ENCODE assay signal across 20 cellular contexts in genomic region chr1:60394436-60394835, GRCh38.
A peak's percentile ranks its signal among the peaks of the same experiment; 100 is the strongest.
DNase-seq lines count a peak whose midpoint lies in the region; ATAC-seq and TF ChIP-seq lines count a peak whose summit lies in the region.
"Had no signal": no experiment of that assay in that cellular context is flagged by ENCODE, and none has a peak within 500 bp of the region (broad histone marks: within the 10 kb centered on the region; RNA-seq: fewer than 3 reads in every experiment).

No MANE protein-coding gene starts in this region.

- DNase-seq in SKM-1 treated with dmso at 0.1 percent for 144 hours (lab: John Stamatoyannopoulos, UW; ENCODE audit: unreplicated experiment): peak; percentile 20
- no peak for DNase-seq in SKM-1 (lab: John Stamatoyannopoulos, UW; ENCODE audit: unreplicated experiment)
- DNase-seq in stromal cell of bone marrow (ENCODE audit: low read depth): peak; percentile 10
- DNase-seq in NCI-H128 (lab: John Stamatoyannopoulos, UW; ENCODE audit: unreplicated experiment): no peak
- DNase-seq in HPDE6-E6E7 (ENCODE audit: extremely low spot score): no peak
- DNase-seq: 8988T; activated CD8-positive, alpha-beta T cell treated with anti-CD3 and anti-CD28 coated beads, Interleukin-2, amount 10 ng/mL, durations not matched to agents 7 days and 5 days; activated effector memory CD4-positive, alpha-beta T cell treated with Interleukin-2 at 50 U/mL for 16 hours; body of pancreas; effector memory CD4-positive, alpha-beta T cell; gastrocnemius medialis; GM23248; NCI-H1694; NCI-H748 treated with DMSO at 0.1 percent for 48 hours; SHP77 treated with DMSO at 0.1 percent for 48 hours had no signal

- H3K27me3 ChIP-seq in OCI-LY3 (ENCODE audit: low read depth, low read length): no peaks in the 10 kb centered on the region
- H3K27me3 ChIP-seq: body of pancreas, gastrocnemius medialis had no signal

- peak; percentile 42 for ATAC-seq in HG03342 (IDR thresholded peaks at IDR 0.05; ENCODE audit: unreplicated experiment)
- ATAC-seq in HG03457 (IDR thresholded peaks at IDR 0.05; ENCODE audit: unreplicated experiment): no peak
- ATAC-seq: activated CD8-positive, alpha-beta T cell treated with anti-CD3 and anti-CD28 coated beads, Interleukin-2, amount 10 ng/mL, durations not matched to agents 7 days and 5 days; body of pancreas; gastrocnemius medialis; HepG2 had no signal

- no peaks in the 10 kb centered on the region for H4K20me1 ChIP-seq in OCI-LY3 (ENCODE audit: insufficient read depth, low read length)

- H3K4me2 ChIP-seq in OCI-LY3 (ENCODE audit: low read length): peak overlapping the region; percentile 66

- H3K4me1 ChIP-seq in OCI-LY3 (ENCODE audit: low read length): peaks cover 86% of the 10 kb centered on the region
- H3K4me1 ChIP-seq: body of pancreas, gastrocnemius medialis had no signal

- H3K79me2 ChIP-seq in OCI-LY3 (ENCODE audit: low read length): no peaks in the 10 kb centered on the region

- no peak for TF ChIP-seq CTCF in OCI-LY3 (IDR thresholded peaks at IDR 0.05; ENCODE audit: low read depth, low read length)

- no peaks in the 10 kb centered on the region for H3K9me3 ChIP-seq in OCI-LY3 (ENCODE audit: insufficient read depth, low read length)
- H3K9me3 ChIP-seq: body of pancreas, gastrocnemius medialis, thoracic aorta had no signal

- H3K4me3 ChIP-seq in OCI-LY3 (ENCODE audit: low read length): peak overlapping the region; percentile 21; the same call in 1 of the 2 replicates
- H3K4me3 ChIP-seq: body of pancreas, gastrocnemius medialis, GM23248, thoracic aorta had no signal

- peak overlapping the region; percentile 48; the same call in 1 of the 2 replicates for H3K9ac ChIP-seq in OCI-LY3 (ENCODE audit: low read length)
- H3K9ac ChIP-seq: GM23248 had no signal

- no peak overlapping the region; the same call in 1 of the 2 replicates for H2AFZ ChIP-seq in OCI-LY3 (ENCODE audit: low read depth, low read length)
- H2AFZ ChIP-seq: GM23248 had no signal

- H3K36me3 ChIP-seq in OCI-LY3 (replicated peaks; ENCODE audit: low read depth, low read length): no peaks in the 10 kb centered on the region
- H3K36me3 ChIP-seq: gastrocnemius medialis, thoracic aorta had no signal

- H3K27ac ChIP-seq in OCI-LY3 (ENCODE audit: low read length): peak overlapping the region; percentile 100
- H3K27ac ChIP-seq: body of pancreas, gastrocnemius medialis, GM23248, thoracic aorta had no signal

Comparison
In these comparisons a context has a peak if more than half of its experiments do, and no peak if none do; other contexts are left out.
1. DNase-seq: peak in SKM-1 treated with dmso at 0.1 percent for 144 hours (single experiment) and stromal cell of bone marrow (single experiment); none in SKM-1 (single experiment), NCI-H128 (single experiment) and HPDE6-E6E7 (single experiment).